In the genomic region with DNA sequence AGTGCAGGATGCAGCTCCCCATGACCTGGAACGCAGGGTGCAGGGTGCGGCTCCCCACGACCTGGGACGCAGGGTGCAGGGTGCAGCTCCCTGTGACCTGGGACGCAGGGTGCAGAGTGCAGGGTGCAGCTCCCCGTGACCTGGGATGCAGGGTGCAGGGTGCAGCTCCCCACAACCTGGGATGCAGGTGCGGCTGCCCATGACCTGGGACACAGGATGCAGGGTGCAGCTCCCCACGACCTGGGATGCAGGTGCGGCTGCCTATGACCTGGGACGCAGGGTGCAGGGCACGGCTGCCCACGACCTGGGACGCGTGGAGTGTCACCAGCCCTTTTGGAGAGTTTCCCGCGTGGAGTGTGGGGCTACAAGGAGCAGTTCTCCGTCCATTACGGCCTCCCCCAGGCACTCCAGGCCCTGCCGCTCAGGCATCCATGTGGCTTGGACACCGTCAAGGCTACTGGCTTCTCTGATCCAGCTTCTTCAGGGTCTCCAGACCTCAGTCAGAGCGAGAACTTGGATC, we compare ENCODE assay signal across 17 cellular contexts.
"Had no signal": no experiment of that assay in that cellular context is flagged by ENCODE, and none has a peak within 500 bp of the region (broad histone marks: within the 10 kb centered on the region; RNA-seq: fewer than 3 reads in every experiment).

No MANE protein-coding gene starts in this region.

- H3K9me3 Mint-ChIP-seq: dendritic cell treated with granulocyte-macrophage colony-stimulating factor and Interleukin-4, amounts not matched to agents 40 ng/mL and 50 ng/mL, for 4 days; effector memory CD8-positive, alpha-beta T cell; T-cell had no signal

- H3K27ac ChIP-seq: gastrocnemius medialis, heart right ventricle, right atrium auricular region, skin epidermis had no signal

- H3K27me3 ChIP-seq: gastrocnemius medialis, right atrium auricular region had no signal

- H3K27ac Mint-ChIP-seq: dendritic cell treated with granulocyte-macrophage colony-stimulating factor and Interleukin-4, amounts not matched to agents 40 ng/mL and 50 ng/mL, for 4 days; effector memory CD8-positive, alpha-beta T cell; progenitor cell of endocrine pancreas; T-cell had no signal

- H3K36me3 Mint-ChIP-seq: T-cell had no signal

- H3K9me3 ChIP-seq: gastrocnemius medialis, heart right ventricle, right atrium auricular region had no signal

- H3K4me3 Mint-ChIP-seq: dendritic cell treated with granulocyte-macrophage colony-stimulating factor and Interleukin-4, amounts not matched to agents 40 ng/mL and 50 ng/mL, for 4 days; effector memory CD8-positive, alpha-beta T cell; T-cell had no signal

- H3K36me3 ChIP-seq: gastrocnemius medialis, heart right ventricle, right atrium auricular region had no signal

- H3K27me3 Mint-ChIP-seq: effector memory CD8-positive, alpha-beta T cell; progenitor cell of endocrine pancreas had no signal

- H3K4me3 ChIP-seq: gastrocnemius medialis, heart right ventricle, lung, right atrium auricular region, skin epidermis had no signal

- DNase-seq: activated CD4-positive, alpha-beta T cell treated with anti-CD3 and anti-CD28 coated beads, Interleukin-2, amount 50 U/mL, for 1 hour; activated CD8-positive, alpha-beta memory T cell treated with anti-CD3 and anti-CD28 coated beads for 24 hours; activated naive CD4-positive, alpha-beta T cell; anterior cingulate cortex; effector memory CD8-positive, alpha-beta T cell; gastrocnemius medialis; stimulated activated CD4-positive, alpha-beta T cell treated with anti-CD3 and anti-CD28 coated beads, Interleukin-15, amount 100 ng/mL, for 24 hours; stimulated activated CD4-positive, alpha-beta T cell treated with anti-CD3 and anti-CD28 coated beads, Interleukin-4, amount 100 ng/mL, for 1 hour; stimulated activated naive CD4-positive, alpha-beta T cell; T-cell; T-helper 9 cell had no signal
